In the genomic region with DNA sequence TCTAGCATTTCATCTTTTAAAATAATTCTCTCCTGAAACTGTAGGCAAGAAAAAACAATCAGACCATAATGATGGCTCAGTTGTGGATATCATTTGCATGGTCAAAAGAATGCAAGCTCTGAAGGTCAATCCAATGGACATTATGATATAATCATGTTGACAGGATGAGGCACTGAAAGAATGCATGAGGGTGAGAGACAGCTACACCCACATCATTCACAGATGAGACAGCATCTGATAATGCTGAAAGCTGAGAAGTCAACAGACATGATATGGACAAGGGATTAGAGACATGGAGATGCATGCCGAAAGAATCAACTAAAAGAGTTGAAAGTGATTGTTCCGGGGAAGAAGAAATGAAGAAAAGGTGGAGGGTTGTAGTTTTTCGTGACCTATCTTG, we compare ENCODE assay signal across 29 cellular contexts.
DNase-seq lines count a peak whose midpoint lies in the region; ATAC-seq and TF ChIP-seq lines count a peak whose summit lies in the region.
"Had no signal": no experiment of that assay in that cellular context is flagged by ENCODE, and none has a peak within 500 bp of the region (broad histone marks: within the 10 kb centered on the region; RNA-seq: fewer than 3 reads in every experiment).

No MANE protein-coding gene starts in this region.

- no peak overlapping the region for H2AFZ ChIP-seq in ACC112 (ENCODE audit: low read length, unreplicated experiment)

- H3K27ac ChIP-seq in ACC112 (ENCODE audit: low read depth, low read length) (peak overlapping the region; percentile 80), foreskin keratinocyte (no peak overlapping the region), dorsolateral prefrontal cortex (no peak overlapping the region)
- H3K27ac ChIP-seq: 22Rv1, coronary artery had no signal

- peak; percentile 35 for DNase-seq in HS-27A (ENCODE audit: low read depth)
- peak; percentile 68 for DNase-seq in amniotic epithelial cell (ENCODE audit: low read depth)
- peak in 1 of 2 donors; percentile 58 for DNase-seq in foreskin keratinocyte
- DNase-seq in dorsolateral prefrontal cortex = no peak
- no peak for DNase-seq in NCI-H526 (lab: John Stamatoyannopoulos, UW)
- DNase-seq: activated CD4-positive, alpha-beta T cell treated with anti-CD3 and anti-CD28 coated beads for 48 hours; activated effector memory CD4-positive, alpha-beta T cell treated with anti-CD3 and anti-CD28 coated beads, Interleukin-2, amount 50 U/mL, for 16 hours; activated naive CD8-positive, alpha-beta T cell treated with anti-CD3 and anti-CD28 coated beads for 36 hours; activated T-cell treated with anti-CD3 and anti-CD28 coated beads, Interleukin-2, amount 50 U/mL, for 24 hours; aorta; CD4-positive, CD25-positive, alpha-beta regulatory T cell; DND-41; effector memory CD4-positive, alpha-beta T cell; erythroblast; H9; head of caudate nucleus; naive B cell; NCI-H1048; NCI-H446 treated with DMSO at 0.1 percent for 48 hours; NCI-H82; nucleus accumbens; substantia nigra; T-cell had no signal

- H3K27me3 ChIP-seq in ACC112 (ENCODE audit: insufficient read depth, low read length) (no peaks in the 10 kb centered on the region), foreskin keratinocyte (no peaks in the 10 kb centered on the region), dorsolateral prefrontal cortex (no peaks in the 10 kb centered on the region)

- H3K4me3 ChIP-seq in ACC112 (ENCODE audit: low read depth, low read length) (peak overlapping the region; percentile 21; the same call in 1 of the 2 replicates), dorsolateral prefrontal cortex (no peak overlapping the region)
- H3K4me3 ChIP-seq: coronary artery had no signal

- TF ChIP-seq CTCF in foreskin keratinocyte (conservative IDR thresholded peaks at IDR 0.05) = no peak
- TF ChIP-seq CTCF in dorsolateral prefrontal cortex (IDR thresholded peaks at IDR 0.05 in 54 of 56, conservative IDR thresholded peaks at IDR 0.05 in 2 of 56; ENCODE audit: low read depth in 1 of 56, partially characterized antibody in 56 of 56) = no peak

- H3K36me3 ChIP-seq in ACC112 (ENCODE audit: insufficient read depth, low read length) = no peaks in the 10 kb centered on the region

- peak; percentile 32 for ATAC-seq in foreskin keratinocyte
- no peak for ATAC-seq in GM21526 (IDR thresholded peaks at IDR 0.05; ENCODE audit: low FRiP score, unreplicated experiment)
- no peak for ATAC-seq in GM18873 (IDR thresholded peaks at IDR 0.05; ENCODE audit: low FRiP score, unreplicated experiment)
- ATAC-seq: stimulated activated memory B cell treated with anti-CD40 and anti-IgM and Interleukin-4, amounts not matched to agents 10 μg/mL and 1 μg/mL and 100 μg/mL, for 72 hours; T-cell had no signal

- H3K79me2 ChIP-seq in ACC112 (ENCODE audit: control insufficient read depth, insufficient read depth, low read length, unreplicated experiment) = no peaks in the 10 kb centered on the region

- intact Hi-C loops in dorsolateral prefrontal cortex (cut with DNase I) = no loop called here

- peaks cover 20% of the 10 kb centered on the region for H3K4me1 ChIP-seq in ACC112 (ENCODE audit: control insufficient read depth, insufficient read depth, low read length, unreplicated experiment)
- H3K4me1 ChIP-seq in foreskin keratinocyte = peaks cover 3% of the 10 kb centered on the region

Comparison
In these comparisons a context has a peak if more than half of its experiments do, and no peak if none do; other contexts are left out.
1. DNase-seq: peak in HS-27A (single experiment) and amniotic epithelial cell (single experiment); none in dorsolateral prefrontal cortex (0 of 10) and NCI-H526 (0 of 2).